ENCODE assay signal across 22 cellular contexts in genomic region chr15:29637555-29637954, GRCh38.
DNase-seq lines count a peak whose midpoint lies in the region; ATAC-seq and TF ChIP-seq lines count a peak whose summit lies in the region.
"Had no signal": no experiment of that assay in that cellular context is flagged by ENCODE, and none has a peak within 500 bp of the region (broad histone marks: within the 10 kb centered on the region; RNA-seq: fewer than 3 reads in every experiment).

No MANE protein-coding gene starts in this region.

- H3K9me3 Mint-ChIP-seq in endothelial cell (ENCODE audit: unreplicated experiment) (peaks cover 5% of the 10 kb centered on the region), neural crest cell (no peaks in the 10 kb centered on the region)
- H3K9me3 Mint-ChIP-seq: CD4-positive, alpha-beta T cell had no signal

- no peaks in the 10 kb centered on the region for H3K4me1 Mint-ChIP-seq in endothelial cell (ENCODE audit: unreplicated experiment)
- H3K4me1 Mint-ChIP-seq in neural crest cell: peaks cover 23% of the 10 kb centered on the region
- H3K4me1 Mint-ChIP-seq: B cell; CD8-positive, alpha-beta memory T cell had no signal

- DNase-seq in endothelial cell (ENCODE audit: low spot score) (no peak), neural crest cell (ENCODE audit: low read depth, low spot score) (no peak), testis (peak; percentile 36), left colon (no peak), Ammon's horn (ENCODE audit: low spot score) (no peak)
- DNase-seq: 8988T; ACHN; CD4-positive, alpha-beta T cell; CD8-positive, alpha-beta memory T cell; COR-L47; DMS 273 treated with DMSO at 0.1 percent for 48 hours; DMS153; DMS53; DMS79; DND-41; EL; GDM1 had no signal

- no peak for ATAC-seq in GM21360 (IDR thresholded peaks at IDR 0.05; ENCODE audit: unreplicated experiment)
- no peak for ATAC-seq in left colon
- ATAC-seq: GM12878 had no signal

- peaks cover 18% of the 10 kb centered on the region for H3K4me1 ChIP-seq in testis
- H3K4me1 ChIP-seq: BLaER1 treated with 17β-estradiol and CSF1 and Interleukin-3, amounts not matched to agents 10 nM and 100 nM had no signal

- peak overlapping the region; percentile 54 to 86 for H3K27ac ChIP-seq in testis
- H3K27ac ChIP-seq: BLaER1 treated with 17β-estradiol and CSF1 and Interleukin-3, amounts not matched to agents 10 nM and 100 nM; C4-2B had no signal

- no peaks in the 10 kb centered on the region for H3K9me3 ChIP-seq in testis
- H3K9me3 ChIP-seq: BLaER1 treated with 17β-estradiol and CSF1 and Interleukin-3, amounts not matched to agents 10 nM and 100 nM had no signal

- H3K4me3 ChIP-seq in testis: no peak overlapping the region
- H3K4me3 ChIP-seq: BLaER1 treated with 17β-estradiol and CSF1 and Interleukin-3, amounts not matched to agents 10 nM and 100 nM; GM12878 had no signal

- no peaks in the 10 kb centered on the region for H3K27me3 Mint-ChIP-seq in endothelial cell (ENCODE audit: unreplicated experiment)
- H3K27me3 Mint-ChIP-seq in neural crest cell (ENCODE audit: low read depth): no peaks in the 10 kb centered on the region
- H3K27me3 Mint-ChIP-seq: B cell had no signal

- no peaks in the 10 kb centered on the region for H3K27me3 ChIP-seq in testis
- H3K27me3 ChIP-seq: BLaER1 treated with 17β-estradiol and CSF1 and Interleukin-3, amounts not matched to agents 10 nM and 100 nM had no signal

- H3K27ac Mint-ChIP-seq in endothelial cell (ENCODE audit: unreplicated experiment) (peak overlapping the region; percentile 34), neural crest cell (ENCODE audit: unreplicated experiment) (peak overlapping the region; percentile 46)
- H3K27ac Mint-ChIP-seq: B cell; CD4-positive, alpha-beta T cell; CD8-positive, alpha-beta memory T cell had no signal

- 73 to 81% methylated on average over 7 of the region's 7 CpGs for WGBS in testis, 2 donors

- no peak overlapping the region for H3K4me3 Mint-ChIP-seq in endothelial cell (ENCODE audit: unreplicated experiment)
- H3K4me3 Mint-ChIP-seq in neural crest cell: no peak overlapping the region
- H3K4me3 Mint-ChIP-seq: B cell; CD4-positive, alpha-beta T cell; CD8-positive, alpha-beta memory T cell had no signal

- TF ChIP-seq POLR2A in testis (IDR thresholded peaks at IDR 0.05): no peak

- TF ChIP-seq CTCF in endothelial cell (IDR thresholded peaks at IDR 0.05; ENCODE audit: unreplicated experiment) (no peak), neural crest cell (conservative IDR thresholded peaks at IDR 0.05) (no peak), testis (IDR thresholded peaks at IDR 0.05) (no peak)

- intact Hi-C loops in testis (cut with DNase I; ENCODE audit: low total_unique reads) (no loop called here), left colon (cut with DNase I, micrococcal nuclease) (no loop called here)

- H3K36me3 ChIP-seq in testis (ENCODE audit: low read depth, missing control alignments): no peaks in the 10 kb centered on the region
- H3K36me3 ChIP-seq: BLaER1 treated with 17β-estradiol and CSF1 and Interleukin-3, amounts not matched to agents 10 nM and 100 nM had no signal

- H3K36me3 Mint-ChIP-seq in endothelial cell (ENCODE audit: low read depth, unreplicated experiment) (peaks cover 4% of the 10 kb centered on the region), neural crest cell (ENCODE audit: low read depth) (no peaks in the 10 kb centered on the region)
- H3K36me3 Mint-ChIP-seq: CD8-positive, alpha-beta memory T cell had no signal
